Comparison of ENCODE assay signal across 10 cellular contexts in genomic region chr1:21914880-21915640, GRCh38. TPM values are rescaled to one million over a fixed set of nuclear protein-coding genes. Genes with fewer than 3 reads are reported as not detected.
DNase-seq lines count a peak whose midpoint lies in the region; ATAC-seq and TF ChIP-seq lines count a peak whose summit lies in the region.
"Had no signal": no experiment of that assay in that cellular context is flagged by ENCODE, and none has a peak within 500 bp of the region (broad histone marks: within the 10 kb centered on the region; RNA-seq: fewer than 3 reads in every experiment).

No MANE protein-coding gene starts in this region.

- no peak overlapping the region for H3K4me3 Mint-ChIP-seq in activated CD4-positive, alpha-beta T cell treated with anti-CD3 and anti-CD28 coated beads, Interleukin-2, amount 10 ng/mL, durations not matched to agents 7 days and 5 days
- no peak overlapping the region for H3K4me3 Mint-ChIP-seq in activated CD4-positive, alpha-beta T cell treated with anti-CD3 and anti-CD28 coated beads for 36 hours
- peak overlapping the region in 4 of 5 experiments; percentile 0 to 33 (median 10) for H3K4me3 Mint-ChIP-seq in brain

- DNase-seq in activated CD4-positive, alpha-beta T cell treated with anti-CD3 and anti-CD28 coated beads, Interleukin-2, amount 10 ng/mL, durations not matched to agents 7 days and 5 days, result no peak
- no peak for DNase-seq in activated CD4-positive, alpha-beta T cell treated with anti-CD3 and anti-CD28 coated beads for 36 hours
- peak in 1 of 2 donors; percentile 89 for DNase-seq in aorta
- no peak for DNase-seq in H7
- no peak for DNase-seq in COLO829 (ENCODE audit: low spot score)
- DNase-seq in activated gamma-delta T cell treated with Interleukin-2 at 50 U/mL for 16 hours, result no peak
- DNase-seq: HCEC 1CT, right lobe of liver had no signal

- H3K9me3 Mint-ChIP-seq in activated CD4-positive, alpha-beta T cell treated with anti-CD3 and anti-CD28 coated beads, Interleukin-2, amount 10 ng/mL, durations not matched to agents 7 days and 5 days, result no peaks in the 10 kb centered on the region
- no peaks in the 10 kb centered on the region for H3K9me3 Mint-ChIP-seq in activated CD4-positive, alpha-beta T cell treated with anti-CD3 and anti-CD28 coated beads for 36 hours (ENCODE audit: low read depth)
- no peaks in the 10 kb centered on the region for H3K9me3 Mint-ChIP-seq in brain

- H3K27me3 ChIP-seq in mucosa of rectum (ENCODE audit: control insufficient read depth in 2 of 2, insufficient read depth in 2 of 2, low read length in 2 of 2) (no peaks in the 10 kb centered on the region), aorta (ENCODE audit: control insufficient read depth in 1 of 2, insufficient read depth in 2 of 2, low read length in 1 of 2) (no peaks in the 10 kb centered on the region), H7 (ENCODE audit: control insufficient read depth, insufficient read depth, low read length) (no peaks in the 10 kb centered on the region)
- H3K27me3 ChIP-seq: right lobe of liver had no signal

- no peaks in the 10 kb centered on the region for H3K27me3 Mint-ChIP-seq in activated CD4-positive, alpha-beta T cell treated with anti-CD3 and anti-CD28 coated beads, Interleukin-2, amount 10 ng/mL, durations not matched to agents 7 days and 5 days
- H3K27me3 Mint-ChIP-seq in activated CD4-positive, alpha-beta T cell treated with anti-CD3 and anti-CD28 coated beads for 36 hours, result no peaks in the 10 kb centered on the region
- H3K27me3 Mint-ChIP-seq in brain, result peaks cover 5% of the 10 kb centered on the region

- intact Hi-C loops in activated CD4-positive, alpha-beta T cell treated with anti-CD3 and anti-CD28 coated beads for 36 hours (cut with DNase I, micrococcal nuclease), result no loop called here
- intact Hi-C loops in aorta (cut with DNase I), result no loop called here

- H3K27ac ChIP-seq in mucosa of rectum (ENCODE audit: low read depth in 2 of 2, low read length in 2 of 2) (peak overlapping the region; percentile 40 to 72), aorta (ENCODE audit: low read depth in 1 of 2, low read length in 2 of 2) (peak overlapping the region; percentile 78 to 79)
- H3K27ac ChIP-seq: right lobe of liver had no signal

- POLR2A ChIA-PET in activated CD4-positive, alpha-beta T cell treated with anti-CD3 and anti-CD28 coated beads, Interleukin-2, amount 10 ng/mL, durations not matched to agents 7 days and 5 days (lab: Charles Lee), result no interaction called here
- POLR2A ChIA-PET in activated CD4-positive, alpha-beta T cell treated with anti-CD3 and anti-CD28 coated beads for 36 hours (lab: Charles Lee), result no interaction called here

- ATAC-seq in activated CD4-positive, alpha-beta T cell treated with anti-CD3 and anti-CD28 coated beads for 36 hours, result no peak
- ATAC-seq in aorta (ENCODE audit: low FRiP score), result peak; percentile 71

- H3K36me3 ChIP-seq in mucosa of rectum (ENCODE audit: control insufficient read depth in 2 of 2, insufficient read depth in 2 of 2, low read length in 2 of 2) (no peaks in the 10 kb centered on the region), aorta (ENCODE audit: control insufficient read depth in 1 of 2, insufficient read depth in 2 of 2, low read length in 1 of 2) (no peaks in the 10 kb centered on the region), H7 (replicated peaks; ENCODE audit: control insufficient read depth, insufficient read depth, low read length) (0 out of 2 replicates have a peak, but pooled peaks cover 1% of the 10 kb centered on the region)
- H3K36me3 ChIP-seq: right lobe of liver had no signal

- H3K4me3 ChIP-seq in mucosa of rectum (ENCODE audit: low read length in 2 of 2) (peak overlapping the region in 1 of 2 donors; percentile 1), aorta (ENCODE audit: low read length in 2 of 2) (no peak overlapping the region), H7 (ENCODE audit: insufficient read depth, low read depth, low read length) (no peak overlapping the region)
- H3K4me3 ChIP-seq: right lobe of liver had no signal

- H3K4me1 ChIP-seq in mucosa of rectum (ENCODE audit: control insufficient read depth in 2 of 2, insufficient read depth in 2 of 2, low read length in 2 of 2) (peaks cover 34 to 49% of the 10 kb centered on the region in 2 donors), aorta (ENCODE audit: control insufficient read depth in 1 of 2, insufficient read depth in 2 of 2, low read length in 2 of 2) (peaks cover 7 to 9% of the 10 kb centered on the region in 2 donors)
- H3K4me1 ChIP-seq: right lobe of liver had no signal

- H3K9me3 ChIP-seq in mucosa of rectum (ENCODE audit: control insufficient read depth in 2 of 2, low read length in 2 of 2), result no peaks in the 10 kb centered on the region
- H3K9me3 ChIP-seq in aorta (ENCODE audit: control insufficient read depth, low read length), result no peaks in the 10 kb centered on the region
- H3K9me3 ChIP-seq: right lobe of liver had no signal

- CTCF ChIA-PET in activated CD4-positive, alpha-beta T cell treated with anti-CD3 and anti-CD28 coated beads, Interleukin-2, amount 10 ng/mL, durations not matched to agents 7 days and 5 days (lab: Charles Lee), result interaction anchor here (0.6 kb wide), 1 partner anchor 39 kb away, joined by 3 read pairs; no protein-coding TSS in a partner anchor
- CTCF ChIA-PET in activated CD4-positive, alpha-beta T cell treated with anti-CD3 and anti-CD28 coated beads for 36 hours (lab: Charles Lee), result interaction anchor here (0.6 to 1.0 kb wide), 2 partner anchors 9 to 11 kb away, joined by 4 to 5 read pairs; no protein-coding TSS in a partner anchor

- H3K4me1 Mint-ChIP-seq in activated CD4-positive, alpha-beta T cell treated with anti-CD3 and anti-CD28 coated beads, Interleukin-2, amount 10 ng/mL, durations not matched to agents 7 days and 5 days, result peaks cover 8% of the 10 kb centered on the region
- peaks cover 13% of the 10 kb centered on the region for H3K4me1 Mint-ChIP-seq in activated CD4-positive, alpha-beta T cell treated with anti-CD3 and anti-CD28 coated beads for 36 hours
- peaks cover 60% of the 10 kb centered on the region for H3K4me1 Mint-ChIP-seq in brain

- H3K9ac ChIP-seq in mucosa of rectum (ENCODE audit: low read depth in 1 of 2, low read length in 2 of 2), result peak overlapping the region in 1 of 2 donors; percentile 22

- no peak for TF ChIP-seq CTCF in brain (conservative IDR thresholded peaks at IDR 0.05)

- WGBS in aorta, 2 donors, result 1 to 4% methylated on average over 21 of the region's 21 CpGs

- H3K27ac Mint-ChIP-seq in activated CD4-positive, alpha-beta T cell treated with anti-CD3 and anti-CD28 coated beads, Interleukin-2, amount 10 ng/mL, durations not matched to agents 7 days and 5 days, result peak overlapping the region; percentile 54
- H3K27ac Mint-ChIP-seq in activated CD4-positive, alpha-beta T cell treated with anti-CD3 and anti-CD28 coated beads for 36 hours, result no peak overlapping the region
- H3K27ac Mint-ChIP-seq in brain, result peak overlapping the region in 2 of 5 experiments; percentile 51 to 74

- H3K36me3 Mint-ChIP-seq in activated CD4-positive, alpha-beta T cell treated with anti-CD3 and anti-CD28 coated beads, Interleukin-2, amount 10 ng/mL, durations not matched to agents 7 days and 5 days (ENCODE audit: low read depth), result no peaks in the 10 kb centered on the region
- H3K36me3 Mint-ChIP-seq in activated CD4-positive, alpha-beta T cell treated with anti-CD3 and anti-CD28 coated beads for 36 hours (ENCODE audit: low read depth), result no peaks in the 10 kb centered on the region
- peaks cover 4% of the 10 kb centered on the region for H3K36me3 Mint-ChIP-seq in brain

RNA-seq across cellular contexts. Expression of gene HSPG2, which starts 22.1 kb away (rescaled TPM):
- total RNA-seq in activated CD4-positive, alpha-beta T cell treated with anti-CD3 and anti-CD28 coated beads, Interleukin-2, amount 10 ng/mL, durations not matched to agents 7 days and 5 days, result 1 to 10 TPM; 1.9 to 2.3 TPM
- total RNA-seq in activated CD4-positive, alpha-beta T cell treated with anti-CD3 and anti-CD28 coated beads for 36 hours, result 10 to 100 TPM; 19.6 to 20.6 TPM
- polyA plus RNA-seq in brain (ENCODE audit: insufficient read depth, low read depth, low replicate concordance) (27.0 TPM), aorta (100 to 1,000 TPM in 1 of 2 donors, 10 to 100 TPM in 1; 49.1 to 268 TPM)
- 1,000 to 10,000 TPM in 1 of 2 donors, 100 to 1,000 TPM in 1; 868 to 1,205 TPM for total RNA-seq in aorta
- 43.5 and 49.2 TPM in 2 replicates for total RNA-seq in H7 (2014; rRNA removed; shearing (Covaris generic))

Comparison
In these comparisons a context has a peak if more than half of its experiments do, and no peak if none do; other contexts are left out.
1. H3K4me3 Mint-ChIP-seq: peak in brain (4 of 5); none in activated CD4-positive, alpha-beta T cell treated with anti-CD3 and anti-CD28 coated beads, Interleukin-2, amount 10 ng/mL, durations not matched to agents 7 days and 5 days (single experiment) and activated CD4-positive, alpha-beta T cell treated with anti-CD3 and anti-CD28 coated beads for 36 hours (single experiment).
2. RNA of gene HSPG2, which starts 22.1 kb away (total RNA-seq): 868 to 1,205 TPM in aorta; 43.5 to 49.2 TPM in H7, 19.6 to 20.6 TPM in activated CD4-positive, alpha-beta T cell treated with anti-CD3 and anti-CD28 coated beads for 36 hours and 1.9 to 2.3 TPM in activated CD4-positive, alpha-beta T cell treated with anti-CD3 and anti-CD28 coated beads, Interleukin-2, amount 10 ng/mL, durations not matched to agents 7 days and 5 days; every median in the first group is over 10 times any median in the second.